In the genomic region with DNA sequence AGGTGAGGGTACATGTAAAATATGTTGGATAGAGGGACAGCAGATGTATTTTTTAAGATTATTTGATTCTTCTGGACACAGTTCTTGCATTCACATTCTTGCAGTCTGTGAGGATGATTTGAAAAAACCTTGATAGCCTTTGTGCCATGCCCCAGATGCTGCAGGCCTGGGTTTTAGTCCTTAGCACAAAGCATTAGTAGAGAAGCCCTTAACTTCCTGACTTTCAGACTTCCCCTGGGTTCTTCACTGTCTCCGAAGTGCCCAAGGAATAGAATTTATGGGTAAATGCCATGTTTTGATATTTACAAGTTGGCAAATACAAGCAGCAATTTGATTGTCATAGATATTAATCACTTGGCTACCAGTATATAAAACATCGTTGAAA, we compare ENCODE assay signal across 10 cellular contexts.
DNase-seq lines count a peak whose midpoint lies in the region; ATAC-seq and TF ChIP-seq lines count a peak whose summit lies in the region.
"Had no signal": no experiment of that assay in that cellular context is flagged by ENCODE, and none has a peak within 500 bp of the region (broad histone marks: within the 10 kb centered on the region; RNA-seq: fewer than 3 reads in every experiment).

No MANE protein-coding gene starts in this region.

- no peaks in the 10 kb centered on the region for H3K27me3 Mint-ChIP-seq in activated CD4-positive, alpha-beta memory T cell treated with anti-CD3 and anti-CD28 coated beads, Interleukin-2, amount 10 ng/mL, durations not matched to agents 7 days and 5 days

- DNase-seq in SKM-1 (lab: John Stamatoyannopoulos, UW; ENCODE audit: unreplicated experiment): peak; percentile 44
- DNase-seq in SKM-1 treated with dmso at 0.1 percent for 144 hours (lab: John Stamatoyannopoulos, UW; ENCODE audit: unreplicated experiment): no peak
- no peak for DNase-seq in activated CD4-positive, alpha-beta memory T cell treated with anti-CD3 and anti-CD28 coated beads, Interleukin-2, amount 10 ng/mL, durations not matched to agents 7 days and 5 days
- DNase-seq in right cardiac atrium: no peak
- DNase-seq in WERI-Rb-1: no peak
- no peak for DNase-seq in 8988T
- DNase-seq: activated CD4-positive, alpha-beta T cell treated with anti-CD3 and anti-CD28 coated beads, Interleukin-2, amount 50 U/mL, for 4 hours; H7 had no signal

- H3K4me1 Mint-ChIP-seq in activated CD4-positive, alpha-beta memory T cell treated with anti-CD3 and anti-CD28 coated beads, Interleukin-2, amount 10 ng/mL, durations not matched to agents 7 days and 5 days: peaks cover 94% of the 10 kb centered on the region

- H3K36me3 ChIP-seq in subcutaneous abdominal adipose tissue (ENCODE audit: control insufficient read depth in 5 of 5, insufficient read depth in 5 of 5, low read length in 5 of 5) (no peaks in the 10 kb centered on the region), WERI-Rb-1 (no peaks in the 10 kb centered on the region)

- TF ChIP-seq CTCF in WERI-Rb-1 (IDR thresholded peaks at IDR 0.05; ENCODE audit: low read depth, low read length): no peak

- H3K9me3 Mint-ChIP-seq in activated CD4-positive, alpha-beta memory T cell treated with anti-CD3 and anti-CD28 coated beads, Interleukin-2, amount 10 ng/mL, durations not matched to agents 7 days and 5 days: no peaks in the 10 kb centered on the region

- no peaks in the 10 kb centered on the region for H3K9me3 ChIP-seq in right cardiac atrium (ENCODE audit: control insufficient read depth, low read length)
- no peaks in the 10 kb centered on the region for H3K9me3 ChIP-seq in subcutaneous abdominal adipose tissue (ENCODE audit: control insufficient read depth in 5 of 5, low read length in 5 of 5)
- H3K9me3 ChIP-seq in WERI-Rb-1 (ENCODE audit: severe bottlenecking): no peaks in the 10 kb centered on the region

- H3K27me3 ChIP-seq in right cardiac atrium (ENCODE audit: control insufficient read depth, insufficient read depth) (no peaks in the 10 kb centered on the region), subcutaneous abdominal adipose tissue (ENCODE audit: control insufficient read depth in 5 of 5, insufficient read depth in 4 of 5, low read length in 5 of 5) (no peaks in the 10 kb centered on the region), WERI-Rb-1 (ENCODE audit: insufficient read depth, low read depth, severe bottlenecking) (no peaks in the 10 kb centered on the region)

- H3K4me1 ChIP-seq in right cardiac atrium (ENCODE audit: control insufficient read depth, insufficient read depth, low read length) (peaks cover 3% of the 10 kb centered on the region), subcutaneous abdominal adipose tissue (ENCODE audit: control insufficient read depth in 5 of 5, insufficient read depth in 5 of 5, low read length in 5 of 5) (peaks cover 3 to 37% (median 20%) of the 10 kb centered on the region in 5 donors)

- H3K36me3 Mint-ChIP-seq in activated CD4-positive, alpha-beta memory T cell treated with anti-CD3 and anti-CD28 coated beads, Interleukin-2, amount 10 ng/mL, durations not matched to agents 7 days and 5 days (ENCODE audit: low read depth): peaks cover 93% of the 10 kb centered on the region

- peak; percentile 31 to 44 for ATAC-seq in right cardiac atrium
- no peak for ATAC-seq in GM21786 (IDR thresholded peaks at IDR 0.05; ENCODE audit: unreplicated experiment)

- POLR2A ChIA-PET in activated CD4-positive, alpha-beta memory T cell treated with anti-CD3 and anti-CD28 coated beads, Interleukin-2, amount 10 ng/mL, durations not matched to agents 7 days and 5 days (lab: Charles Lee): interaction anchor here (1.2 to 1.3 kb wide), 2 partner anchors 23 to 33 kb away, joined by 3 read pairs; no protein-coding TSS in a partner anchor

- CTCF ChIA-PET in activated CD4-positive, alpha-beta memory T cell treated with anti-CD3 and anti-CD28 coated beads, Interleukin-2, amount 10 ng/mL, durations not matched to agents 7 days and 5 days (lab: Charles Lee): no interaction called here

- peak overlapping the region; percentile 79 for H3K27ac Mint-ChIP-seq in activated CD4-positive, alpha-beta memory T cell treated with anti-CD3 and anti-CD28 coated beads, Interleukin-2, amount 10 ng/mL, durations not matched to agents 7 days and 5 days

- H3K9ac ChIP-seq in subcutaneous abdominal adipose tissue (ENCODE audit: low read length in 5 of 5): no peak overlapping the region

- H3K27ac ChIP-seq in right cardiac atrium (ENCODE audit: low read length): no peak overlapping the region
- peak overlapping the region; percentile 79 for H3K27ac ChIP-seq in subcutaneous abdominal adipose tissue (ENCODE audit: low read depth, low read length)
- no peak overlapping the region for H3K27ac ChIP-seq in WERI-Rb-1

- WGBS in right cardiac atrium: 22% methylated on average over 2 of the region's 2 CpGs

- no peak overlapping the region for H3K4me3 Mint-ChIP-seq in activated CD4-positive, alpha-beta memory T cell treated with anti-CD3 and anti-CD28 coated beads, Interleukin-2, amount 10 ng/mL, durations not matched to agents 7 days and 5 days

- H3K4me3 ChIP-seq in right cardiac atrium (ENCODE audit: low read length) (no peak overlapping the region), subcutaneous abdominal adipose tissue (ENCODE audit: low read depth in 1 of 5, low read length in 5 of 5) (peak overlapping the region in 2 of 5 donors; percentile 3 to 6), WERI-Rb-1 (ENCODE audit: low read depth, low read length) (no peak overlapping the region)

- intact Hi-C loops in right cardiac atrium (cut with DNase I): no loop called here
